In the genomic region with DNA sequence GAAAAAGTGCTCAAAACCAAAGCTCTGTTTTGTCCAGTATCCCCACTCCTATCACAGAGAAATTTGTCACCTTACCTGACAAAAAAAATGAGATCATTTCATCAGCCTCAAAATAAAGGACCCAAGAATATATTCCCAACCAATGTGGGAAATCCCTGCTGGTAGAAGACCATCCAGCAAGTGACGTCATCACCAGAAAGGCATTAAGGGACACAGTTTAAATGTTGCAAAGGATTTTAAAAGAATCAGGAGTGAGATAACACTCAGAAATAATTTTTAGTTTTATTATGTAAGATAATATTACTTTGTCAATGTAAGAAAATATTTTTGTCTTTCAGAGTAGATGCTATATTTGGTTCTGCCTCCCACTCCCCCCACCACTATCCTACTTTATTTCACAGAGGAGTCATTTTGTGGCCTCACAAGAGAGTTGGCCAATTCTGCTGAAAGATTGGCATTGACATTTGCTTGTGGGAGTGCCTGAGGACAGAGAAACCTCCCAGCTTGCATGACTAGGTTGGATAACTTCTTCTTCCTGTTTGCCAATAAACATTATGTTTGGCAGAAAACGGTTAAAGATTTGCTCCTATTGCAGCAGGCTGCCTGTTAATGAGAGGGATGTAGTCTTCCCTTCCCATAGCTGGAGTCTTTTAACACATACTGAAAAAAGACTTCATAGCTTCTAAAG, we compare ENCODE assay signal across 9 cellular contexts.
DNase-seq lines count a peak whose midpoint lies in the region; ATAC-seq and TF ChIP-seq lines count a peak whose summit lies in the region.
"Had no signal": no experiment of that assay in that cellular context is flagged by ENCODE, and none has a peak within 500 bp of the region (broad histone marks: within the 10 kb centered on the region; RNA-seq: fewer than 3 reads in every experiment).

No MANE protein-coding gene starts in this region.

- no peak overlapping the region for H3K9ac ChIP-seq in smooth muscle cell (ENCODE audit: low read depth)

- peaks cover 9% of the 10 kb centered on the region for H3F3A ChIP-seq in smooth muscle cell (ENCODE audit: low read depth)

- intact Hi-C loops in left ventricle myocardium superior (cut with micrococcal nuclease) = no loop called here

- no peaks in the 10 kb centered on the region for H3K36me3 ChIP-seq in smooth muscle cell (ENCODE audit: low read depth)

- H3K9me3 ChIP-seq in smooth muscle cell (replicated peaks; ENCODE audit: low read depth) = no peaks in the 10 kb centered on the region

- no peaks in the 10 kb centered on the region for H3K4me1 ChIP-seq in smooth muscle cell (ENCODE audit: low read depth)

- H3K27me3 ChIP-seq in smooth muscle cell (ENCODE audit: low read depth) = no peaks in the 10 kb centered on the region

- no peak overlapping the region for H3K4me2 ChIP-seq in smooth muscle cell

- DNase-seq in LNCaP clone FGC (ENCODE audit: low read depth) (peak; percentile 58), SKM-1 (lab: John Stamatoyannopoulos, UW; ENCODE audit: unreplicated experiment) (peak; percentile 40), left ventricle myocardium superior (no peak), smooth muscle cell (lab: John Stamatoyannopoulos, UW; ENCODE audit: unreplicated experiment) (no peak), amniotic stem cell (lab: John Stamatoyannopoulos, UW) (no peak), NCI-H510A (lab: John Stamatoyannopoulos, UW) (no peak)
- DNase-seq: dorsolateral prefrontal cortex, natural killer cell had no signal

- ATAC-seq in left ventricle myocardium superior = peak; percentile 75
- ATAC-seq in GM21423 (IDR thresholded peaks at IDR 0.05; ENCODE audit: unreplicated experiment) = no peak
- ATAC-seq: natural killer cell had no signal

- no peaks in the 10 kb centered on the region for H4K20me1 ChIP-seq in smooth muscle cell (ENCODE audit: low read depth)

- H3K79me2 ChIP-seq in smooth muscle cell (ENCODE audit: low read depth) = no peaks in the 10 kb centered on the region

- no peak overlapping the region for H2AFZ ChIP-seq in smooth muscle cell (ENCODE audit: low read depth)

- peak overlapping the region; percentile 4 for H3K27ac ChIP-seq in smooth muscle cell (ENCODE audit: low read depth)
- H3K27ac ChIP-seq: dorsolateral prefrontal cortex had no signal

- WGBS in smooth muscle cell (ENCODE audit: low lambda C conversion rate) = 36% methylated on average over 2 of the region's 2 CpGs

- H3K4me3 ChIP-seq in LNCaP clone FGC (ENCODE audit: low read depth, low read length) = no peak overlapping the region
- H3K4me3 ChIP-seq in smooth muscle cell = no peak overlapping the region
- H3K4me3 ChIP-seq: dorsolateral prefrontal cortex had no signal

- TF ChIP-seq CTCF in LNCaP clone FGC (IDR thresholded peaks at IDR 0.05; ENCODE audit: control insufficient read depth, extremely low read depth, insufficient read depth) = no peak
- TF ChIP-seq CTCF in smooth muscle cell (IDR thresholded peaks at IDR 0.05; ENCODE audit: borderline replicate concordance, insufficient read depth, poor library complexity, severe bottlenecking) = no peak

Comparison
In these comparisons a context has a peak if more than half of its experiments do, and no peak if none do; other contexts are left out.
1. DNase-seq: peak in LNCaP clone FGC (single experiment) and SKM-1 (single experiment); none in left ventricle myocardium superior (single experiment), smooth muscle cell (single experiment), amniotic stem cell (single experiment) and NCI-H510A (single experiment).